14 cellular contexts compared by ENCODE assay signal in the genomic region with DNA sequence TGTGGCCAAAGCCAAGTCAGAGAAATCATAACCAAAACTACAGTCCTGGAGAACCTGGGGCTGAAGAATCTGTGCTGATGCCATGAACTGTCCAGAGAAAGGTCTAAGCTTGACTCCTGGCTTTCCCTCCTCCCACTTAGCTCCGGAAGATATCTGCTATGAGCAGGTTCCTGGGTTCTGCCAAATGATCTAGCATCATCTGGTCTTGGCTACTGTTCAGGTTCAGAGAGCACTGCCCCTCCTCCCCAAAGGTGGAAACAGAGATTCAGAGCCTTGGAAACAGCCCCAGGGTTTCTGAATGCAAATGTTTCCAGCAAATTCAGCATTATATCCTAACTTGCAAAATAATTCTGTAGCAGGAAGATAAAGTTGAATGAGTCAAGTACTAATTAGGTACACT.
DNase-seq lines count a peak whose midpoint lies in the region; ATAC-seq and TF ChIP-seq lines count a peak whose summit lies in the region.
"Had no signal": no experiment of that assay in that cellular context is flagged by ENCODE, and none has a peak within 500 bp of the region (broad histone marks: within the 10 kb centered on the region; RNA-seq: fewer than 3 reads in every experiment).

No MANE protein-coding gene starts in this region.

- no peak for TF ChIP-seq CTCF in omental fat pad (IDR thresholded peaks at IDR 0.05)

- peak; percentile 23 for ATAC-seq in left lobe of liver
- ATAC-seq in omental fat pad (ENCODE audit: low FRiP score): peak; percentile 75
- no peak for ATAC-seq in GM21367 (IDR thresholded peaks at IDR 0.05; ENCODE audit: unreplicated experiment)
- ATAC-seq: A549 had no signal

- DNase-seq in NCI-H226 (peak; percentile 50), NCI-H446 treated with DMSO at 0.1 percent for 48 hours (lab: John Stamatoyannopoulos, UW) (peak; percentile 7), left lobe of liver (ENCODE audit: low spot score) (no peak), omental fat pad (ENCODE audit: low spot score) (no peak)
- DNase-seq in activated effector memory CD4-positive, alpha-beta T cell treated with anti-CD3 and anti-CD28 coated beads, Interleukin-2, amount 50 U/mL, for 16 hours: no peak
- DNase-seq in activated CD4-positive, CD25-positive, alpha-beta regulatory T cell treated with anti-CD3 and anti-CD28 coated beads, Interleukin-2, amount 50 U/mL, for 72 hours: no peak
- DNase-seq: AML-193; Caco-2; CD4-positive, alpha-beta T cell; DMS79 treated with DMSO at 0.1 percent for 48 hours; GF-D8; GM23248 had no signal

Comparison
In these comparisons a context has a peak if more than half of its experiments do, and no peak if none do; other contexts are left out.
1. DNase-seq: peak in NCI-H226 (single experiment) and NCI-H446 treated with DMSO at 0.1 percent for 48 hours (single experiment); none in left lobe of liver (single experiment), omental fat pad (single experiment), activated effector memory CD4-positive, alpha-beta T cell treated with anti-CD3 and anti-CD28 coated beads, Interleukin-2, amount 50 U/mL, for 16 hours (single experiment) and activated CD4-positive, CD25-positive, alpha-beta regulatory T cell treated with anti-CD3 and anti-CD28 coated beads, Interleukin-2, amount 50 U/mL, for 72 hours (single experiment).